ENCODE assay signal across 9 cellular contexts in genomic region chr16:24838554-24839266, GRCh38. TPM values are rescaled to one million over a fixed set of nuclear protein-coding genes. Genes with fewer than 3 reads are reported as not detected.
DNase-seq lines count a peak whose midpoint lies in the region; ATAC-seq and TF ChIP-seq lines count a peak whose summit lies in the region.
"Had no signal": no experiment of that assay in that cellular context is flagged by ENCODE, and none has a peak within 500 bp of the region (broad histone marks: within the 10 kb centered on the region; RNA-seq: fewer than 3 reads in every experiment).

No MANE protein-coding gene starts in this region.

- H3K9ac ChIP-seq in SK-N-SH (peak overlapping the region; percentile 23; the same call in 1 of the 2 replicates), Karpas-422 (ENCODE audit: low read length) (no peak overlapping the region)

- H3K27ac ChIP-seq in SK-N-SH (ENCODE audit: low read depth in 2 of 2, low read length in 1 of 2) (peak overlapping the region in 1 of 2 experiments; percentile 47; a peak in 2 of 4 replicates), Karpas-422 (ENCODE audit: low read length) (no peak overlapping the region)

- H3K9me2 ChIP-seq in SK-N-SH (no peaks in the 10 kb centered on the region), Karpas-422 (replicated peaks; ENCODE audit: insufficient read depth, low read length) (no peaks in the 10 kb centered on the region)

- CTCF ChIA-PET in SK-N-SH (lab: Yijun Ruan, JAX): no interaction called here
- CTCF ChIA-PET in activated CD4-positive, alpha-beta memory T cell treated with anti-CD3 and anti-CD28 coated beads for 36 hours (lab: Charles Lee): no interaction called here

- H3K4me3 Mint-ChIP-seq in activated CD4-positive, alpha-beta memory T cell treated with anti-CD3 and anti-CD28 coated beads for 36 hours: no peak overlapping the region

- in situ Hi-C loops in Caki2 (cut with HindIII; ENCODE audit: low pct_unique_long_range_greater_than_20kb, low sequenced_read_pairs): no loop called here

- no peaks in the 10 kb centered on the region for H3K36me3 ChIP-seq in SK-N-SH (replicated peaks in 1 of 2; ENCODE audit: control insufficient read depth in 1 of 2, insufficient read depth in 2 of 2, low read length in 1 of 2)
- H3K36me3 ChIP-seq in BE2C: no peaks in the 10 kb centered on the region
- H3K36me3 ChIP-seq in Karpas-422 (ENCODE audit: insufficient read depth, low read length): no peaks in the 10 kb centered on the region

- ATAC-seq in omental fat pad (ENCODE audit: low FRiP score) (peak; percentile 79), GM18909 (IDR thresholded peaks at IDR 0.05; ENCODE audit: poor library complexity, unreplicated experiment) (no peak)

- H4K20me1 ChIP-seq in SK-N-SH (ENCODE audit: insufficient read depth): no peaks in the 10 kb centered on the region
- H4K20me1 ChIP-seq in Karpas-422 (ENCODE audit: insufficient read depth, low read depth, low read length): no peaks in the 10 kb centered on the region

- TF ChIP-seq EP300 in SK-N-SH (IDR thresholded peaks at IDR 0.05; ENCODE audit: borderline replicate concordance in 1 of 2, low read depth in 1 of 2, low read length in 1 of 2): no peak

- DNase-seq in Caki2 (ENCODE audit: low read depth): peak; percentile 70
- DNase-seq in SK-N-SH: no peak
- peak; percentile 85 for DNase-seq in fibroblast of the aortic adventitia (ENCODE audit: low read depth)
- no peak for DNase-seq in omental fat pad (ENCODE audit: low spot score)
- DNase-seq in BE2C: no peak
- DNase-seq in activated CD4-positive, alpha-beta memory T cell treated with anti-CD3 and anti-CD28 coated beads for 36 hours: no peak
- DNase-seq in Karpas-422: no peak
- DNase-seq: activated CD4-positive, CD25-positive, alpha-beta regulatory T cell treated with anti-CD3 and anti-CD28 coated beads, Interleukin-2, amount 50 U/mL, for 72 hours had no signal

- H3K4me2 ChIP-seq in SK-N-SH (peak overlapping the region; percentile 54), Karpas-422 (ENCODE audit: low read depth, low read length, poor library complexity, severe bottlenecking) (no peak overlapping the region)

- POLR2A ChIA-PET in SK-N-SH (lab: Yijun Ruan, JAX): interaction anchor here (0.6 kb wide), 1 partner anchor 144 kb away, joined by 3 read pairs; no protein-coding TSS in a partner anchor
- POLR2A ChIA-PET in activated CD4-positive, alpha-beta memory T cell treated with anti-CD3 and anti-CD28 coated beads for 36 hours (lab: Charles Lee): interaction anchor here (1.4 kb wide), 1 partner anchor 12 kb away, joined by 5 read pairs; no protein-coding TSS in a partner anchor

- no peak overlapping the region; a peak in 1 of 4 replicates for H3K4me3 ChIP-seq in SK-N-SH (ENCODE audit: low read depth in 2 of 2, low read length in 1 of 2)
- peak overlapping the region; percentile 39 for H3K4me3 ChIP-seq in fibroblast of the aortic adventitia (ENCODE audit: low read depth, low read length)
- H3K4me3 ChIP-seq in BE2C (ENCODE audit: low read depth, low read length): no peak overlapping the region
- no peak overlapping the region for H3K4me3 ChIP-seq in Karpas-422 (ENCODE audit: low read length)

- no peaks in the 10 kb centered on the region for H3K79me2 ChIP-seq in SK-N-SH (ENCODE audit: insufficient read depth)
- no peaks in the 10 kb centered on the region for H3K79me2 ChIP-seq in Karpas-422 (ENCODE audit: low read length)

- no peaks in the 10 kb centered on the region for H3K4me1 Mint-ChIP-seq in activated CD4-positive, alpha-beta memory T cell treated with anti-CD3 and anti-CD28 coated beads for 36 hours (ENCODE audit: low read depth)

- H3K9me3 Mint-ChIP-seq in activated CD4-positive, alpha-beta memory T cell treated with anti-CD3 and anti-CD28 coated beads for 36 hours: no peaks in the 10 kb centered on the region

- 30% methylated on average over 5 of the region's 5 CpGs for WGBS in SK-N-SH (ENCODE audit: low lambda C conversion rate)

- H3K4me1 ChIP-seq in SK-N-SH (ENCODE audit: control insufficient read depth in 1 of 2, insufficient read depth in 2 of 2, low read depth in 1 of 2, low read length in 1 of 2) (0 out of 4 replicates have a peak, but pooled peaks cover 0 to 8% of the 10 kb centered on the region in 2 experiments), BE2C (no peaks in the 10 kb centered on the region), Karpas-422 (ENCODE audit: low read length) (no peaks in the 10 kb centered on the region)

- intact Hi-C loops in activated CD4-positive, alpha-beta memory T cell treated with anti-CD3 and anti-CD28 coated beads for 36 hours (cut with micrococcal nuclease): no loop called here

- no peaks in the 10 kb centered on the region for H3K27me3 Mint-ChIP-seq in activated CD4-positive, alpha-beta memory T cell treated with anti-CD3 and anti-CD28 coated beads for 36 hours

- H3K27me3 ChIP-seq in SK-N-SH (ENCODE audit: insufficient read depth) (no peaks in the 10 kb centered on the region), BE2C (no peaks in the 10 kb centered on the region), Karpas-422 (ENCODE audit: low read length) (no peaks in the 10 kb centered on the region)

- no peak overlapping the region for H3K27ac Mint-ChIP-seq in activated CD4-positive, alpha-beta memory T cell treated with anti-CD3 and anti-CD28 coated beads for 36 hours

- no peaks in the 10 kb centered on the region for H3K9me3 ChIP-seq in SK-N-SH
- no peaks in the 10 kb centered on the region for H3K9me3 ChIP-seq in BE2C
- H3K9me3 ChIP-seq in Karpas-422 (ENCODE audit: low read length): no peaks in the 10 kb centered on the region

- H3F3A ChIP-seq in SK-N-SH (replicated peaks; ENCODE audit: insufficient read depth): no peaks in the 10 kb centered on the region

- no peaks in the 10 kb centered on the region for H3K36me3 Mint-ChIP-seq in activated CD4-positive, alpha-beta memory T cell treated with anti-CD3 and anti-CD28 coated beads for 36 hours

- TF ChIP-seq CTCF in SK-N-SH (IDR thresholded peaks at IDR 0.05) (no peak), fibroblast of the aortic adventitia (IDR thresholded peaks at IDR 0.05; ENCODE audit: insufficient read depth, low read length) (no peak), omental fat pad (IDR thresholded peaks at IDR 0.05) (no peak), BE2C (IDR thresholded peaks at IDR 0.05; ENCODE audit: low read depth, low read length) (no peak)

- 0 out of 2 replicates have a peak overlapping the region, but pooled peaks have one; percentile 33 for H2AFZ ChIP-seq in SK-N-SH (ENCODE audit: low read depth)
- H2AFZ ChIP-seq in Karpas-422 (ENCODE audit: low read length): no peak overlapping the region

- TF ChIP-seq RAD21 in SK-N-SH (IDR thresholded peaks at IDR 0.05; ENCODE audit: low read length): no peak

TF ChIP-seq in SK-N-SH, 30 proteins besides CTCF, POLR2A, EP300 and RAD21:
- TF ChIP-seq REST (IDR thresholded peaks at IDR 0.05; ENCODE audit: low read depth, low read length) (no peak), GABPA (IDR thresholded peaks at IDR 0.05; ENCODE audit: low read depth) (no peak), RCOR1 (IDR thresholded peaks at IDR 0.05; ENCODE audit: low read length) (no peak), FOSL2 (IDR thresholded peaks at IDR 0.05; ENCODE audit: borderline replicate concordance, low read depth) (no peak; the same call in 1 of the 2 replicates), MXI1 (IDR thresholded peaks at IDR 0.05; ENCODE audit: low read depth, low read length) (no peak), TCF12 (IDR thresholded peaks at IDR 0.05) (no peak), SIN3A (IDR thresholded peaks at IDR 0.05; ENCODE audit: borderline replicate concordance, low read depth, low read length) (no peak), MAX (IDR thresholded peaks at IDR 0.05; ENCODE audit: low read depth) (no peak)

RNA-seq across cellular contexts. Expression of gene SLC5A11, which starts 7.1 kb away (rescaled TPM):
- not detected in 2 replicates for total RNA-seq in Caki2 (2014; rRNA removed; shearing (Covaris generic); ENCODE audit: low replicate concordance)
- 0.10 TPM in 1 of 2 replicates, not detected in the other for polyA plus RNA-seq in SK-N-SH (2012; rRNA removed)
- 0.01 and 0.03 TPM in 2 replicates for polyA plus RNA-seq in SK-N-SH (2012; cell fraction: cytosol; rRNA removed)
- polyA plus RNA-seq in SK-N-SH (2012; cell fraction: nucleus; rRNA removed): 0.35 and 0.50 TPM in 2 replicates
- total RNA-seq in fibroblast of the aortic adventitia (ENCODE audit: low replicate concordance) (not detected in 2 replicates), omental fat pad (under 1 TPM in 3 of 4 donors, not detected in 1; 0.12 to 0.32 (median 0.28) TPM)
- polyA plus RNA-seq in BE2C (2012; ENCODE audit: insufficient read depth, insufficient read length, low read depth): not detected
- total RNA-seq in activated CD4-positive, alpha-beta memory T cell treated with anti-CD3 and anti-CD28 coated beads for 36 hours: under 1 TPM in 1 of 2 experiments, not detected in 1; 0.12 TPM
- 0.11 and 0.15 TPM in 2 replicates for total RNA-seq in Karpas-422 (2014; rRNA removed; shearing (Covaris generic); ENCODE audit: low replicate concordance)

Comparison
In these comparisons a context has a peak if more than half of its experiments do, and no peak if none do; other contexts are left out.
1. DNase-seq: peak in Caki2 (single experiment) and fibroblast of the aortic adventitia (single experiment); none in SK-N-SH (single experiment), omental fat pad (single experiment), BE2C (single experiment), activated CD4-positive, alpha-beta memory T cell treated with anti-CD3 and anti-CD28 coated beads for 36 hours (single experiment) and Karpas-422 (single experiment).